Comparison of ENCODE assay signal across 8 cellular contexts in the genomic region with DNA sequence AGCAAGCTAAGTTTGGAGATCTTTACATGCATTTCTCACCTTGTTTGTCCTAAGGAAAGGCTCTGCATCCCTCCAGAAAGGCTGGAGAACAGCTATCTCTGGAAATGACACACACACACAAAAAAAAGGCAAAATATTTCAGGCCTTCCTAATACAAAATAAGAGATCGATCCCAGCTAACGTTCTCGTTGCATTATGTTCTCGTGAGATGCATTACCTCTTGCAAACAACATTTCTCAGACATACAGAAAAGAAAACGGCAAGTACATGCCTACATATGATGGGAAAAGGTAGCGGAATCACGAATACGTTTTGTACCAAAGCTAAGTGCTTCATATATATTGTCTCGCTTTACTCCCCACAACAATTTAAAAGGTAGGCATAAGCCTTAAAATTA. TPM values are rescaled to one million over a fixed set of nuclear protein-coding genes. Genes with fewer than 3 reads are reported as not detected.
A peak's percentile ranks its signal among the peaks of the same experiment; 100 is the strongest.
DNase-seq lines count a peak whose midpoint lies in the region; TF ChIP-seq lines count a peak whose summit lies in the region.

No MANE protein-coding gene starts in this region.

- 4% methylated on average over 9 of the region's 9 CpGs for WGBS in prostate gland

- H3K4me1 ChIP-seq in prostate gland (replicated peaks): no peaks in the 10 kb centered on the region

- intact Hi-C loops in prostate gland (cut with DNase I): no loop called here

- TF ChIP-seq CTCF in epithelial cell of esophagus (IDR thresholded peaks at IDR 0.05; ENCODE audit: insufficient read depth, low read depth, low read length, missing control alignments): no peak
- TF ChIP-seq CTCF in prostate gland (IDR thresholded peaks at IDR 0.05): no peak

- no peaks in the 10 kb centered on the region for H3K36me3 ChIP-seq in prostate gland

- peak overlapping the region; percentile 60 for H3K4me3 ChIP-seq in epithelial cell of esophagus (ENCODE audit: low read length)
- peak overlapping the region; percentile 48 to 70 for H3K4me3 ChIP-seq in prostate gland

- H3K9me3 ChIP-seq in prostate gland: no peaks in the 10 kb centered on the region

- H3K27ac ChIP-seq in prostate gland: peak overlapping the region; percentile 56 to 62

- DNase-seq in NCI-H748 (lab: John Stamatoyannopoulos, UW; ENCODE audit: unreplicated experiment): peak; percentile 47
- DNase-seq in NCI-H748 treated with DMSO at 0.1 percent for 48 hours (lab: John Stamatoyannopoulos, UW): no peak
- DNase-seq in M059J (ENCODE audit: low read depth): peak; percentile 12
- peak; percentile 7 for DNase-seq in epithelial cell of esophagus (ENCODE audit: low read depth)
- DNase-seq in prostate gland (ENCODE audit: low spot score): no peak
- no peak for DNase-seq in HK-2 (ENCODE audit: unreplicated experiment)
- DNase-seq in RKO (ENCODE audit: low spot score): no peak
- no peak for DNase-seq in NCI-H82 treated with DMSO at 0.1 percent for 48 hours (lab: John Stamatoyannopoulos, UW; ENCODE audit: unreplicated experiment)

- no peak for TF ChIP-seq POLR2A in prostate gland (IDR thresholded peaks at IDR 0.05)

- no peaks in the 10 kb centered on the region for H3K27me3 ChIP-seq in prostate gland (replicated peaks; ENCODE audit: insufficient read depth)

RNA-seq across cellular contexts. Expression of gene MTERF1, which starts 0.5 kb away (rescaled TPM):
- 9.3 and 14.7 TPM in 2 replicates for total RNA-seq in M059J (2014; rRNA removed; shearing (Covaris generic))
- total RNA-seq in prostate gland: 1 to 10 TPM; 6.1 to 8.1 TPM

Comparison
In these comparisons a context has a peak if more than half of its experiments do, and no peak if none do; other contexts are left out.
1. DNase-seq: peak in NCI-H748 (single experiment), M059J (single experiment) and epithelial cell of esophagus (single experiment); none in NCI-H748 treated with DMSO at 0.1 percent for 48 hours (single experiment), prostate gland (single experiment), HK-2 (single experiment), RKO (single experiment) and NCI-H82 treated with DMSO at 0.1 percent for 48 hours (single experiment).